In genomic region chr22:42892156-42892555, GRCh38 we compare ENCODE assay signal across 15 cellular contexts. TPM values are rescaled to one million over a fixed set of nuclear protein-coding genes. Genes with fewer than 3 reads are reported as not detected.
DNase-seq lines count a peak whose midpoint lies in the region; ATAC-seq and TF ChIP-seq lines count a peak whose summit lies in the region.
"Had no signal": no experiment of that assay in that cellular context is flagged by ENCODE, and none has a peak within 500 bp of the region (broad histone marks: within the 10 kb centered on the region; RNA-seq: fewer than 3 reads in every experiment).

No MANE protein-coding gene starts in this region.

- peaks cover 4% of the 10 kb centered on the region; the same call in 1 of the 2 replicates for H3K36me3 ChIP-seq in GM23338 (ENCODE audit: insufficient read depth)
- no peaks in the 10 kb centered on the region for H3K36me3 ChIP-seq in colonic mucosa
- H3K36me3 ChIP-seq in lower lobe of right lung: peaks cover 46% of the 10 kb centered on the region
- H3K36me3 ChIP-seq in stomach: peaks cover 23 to 61% (median 47%) of the 10 kb centered on the region in 4 donors

- no peaks in the 10 kb centered on the region for H3K9me3 Mint-ChIP-seq in GM23338
- H3K9me3 Mint-ChIP-seq: T-helper 2 cell treated with Interferon-gamma antibody and Interleukin-4, amounts not matched to agents 5 μg/mL and 100 μg/mL, for 36 hours had no signal

- no peak for TF ChIP-seq POLR2A in stomach (IDR thresholded peaks at IDR 0.05)

- intact Hi-C loops in colonic mucosa (cut with DNase I): no loop called here
- intact Hi-C loops in lower lobe of right lung (cut with DNase I): no loop called here
- intact Hi-C loops in stomach (cut with DNase I; ENCODE audit: low total_unique reads): no loop called here

- peaks cover 16% of the 10 kb centered on the region for H4K20me1 ChIP-seq in GM23338 (replicated peaks; ENCODE audit: insufficient read depth)

- H3K27ac ChIP-seq in GM23338 (ENCODE audit: low read depth) (no peak overlapping the region), colonic mucosa (peak overlapping the region; percentile 4), lower lobe of right lung (peak overlapping the region; percentile 74), stomach (peak overlapping the region; percentile 81 to 93 (median 87))
- H3K27ac ChIP-seq: cardiac muscle cell, parathyroid adenoma had no signal

- H3K4me1 ChIP-seq in GM23338 (ENCODE audit: insufficient read depth): no peaks in the 10 kb centered on the region; the same call in 1 of the 2 replicates
- peaks cover 8% of the 10 kb centered on the region for H3K4me1 ChIP-seq in colonic mucosa
- peaks cover 57% of the 10 kb centered on the region for H3K4me1 ChIP-seq in lower lobe of right lung
- H3K4me1 ChIP-seq in stomach: peaks cover 51 to 96% (median 73%) of the 10 kb centered on the region in 4 donors
- H3K4me1 ChIP-seq: parathyroid adenoma had no signal

- H3K4me2 ChIP-seq in GM23338: no peak overlapping the region

- H3K27me3 ChIP-seq in GM23338 (ENCODE audit: insufficient read depth): no peaks in the 10 kb centered on the region
- no peaks in the 10 kb centered on the region for H3K27me3 ChIP-seq in colonic mucosa
- no peaks in the 10 kb centered on the region for H3K27me3 ChIP-seq in lower lobe of right lung (ENCODE audit: low read depth)
- H3K27me3 ChIP-seq in stomach: no peaks in the 10 kb centered on the region
- H3K27me3 ChIP-seq: cardiac muscle cell had no signal

- no peak overlapping the region for H2AFZ ChIP-seq in GM23338
- H2AFZ ChIP-seq: parathyroid adenoma had no signal

- H3K9ac ChIP-seq in colonic mucosa (ENCODE audit: low read depth in 2 of 2, low read length in 2 of 2): no peak overlapping the region
- H3K9ac ChIP-seq: parathyroid adenoma had no signal

- DNase-seq in GM23338 (ENCODE audit: low spot score) (no peak), colonic mucosa (no peak), lower lobe of right lung (no peak), stomach (no peak), H4 (ENCODE audit: low spot score) (no peak), NCI-H1417 (lab: John Stamatoyannopoulos, UW) (no peak)
- DNase-seq: activated CD4-positive, alpha-beta T cell treated with anti-CD3 and anti-CD28 coated beads for 1 hour; mesendoderm; NCI-H446; stimulated activated CD4-positive, alpha-beta T cell treated with anti-CD3 and anti-CD28 coated beads, Interleukin-12 subunit alpha, Interleukin-12 subunit beta, amount 100 ng/mL, for 4 hours; stimulated activated naive CD8-positive, alpha-beta T cell treated with anti-CD3 and anti-CD28 coated beads, Interleukin-15, Interleukin-2, amounts not matched to agents 100 U/mL and 50 U/mL, for 24 hours had no signal

- no peaks in the 10 kb centered on the region for H3K9me2 ChIP-seq in GM23338 (ENCODE audit: insufficient read depth)

- H3K27me3 Mint-ChIP-seq in GM23338 (ENCODE audit: insufficient read depth, low read depth, poor library complexity): peaks cover 6% of the 10 kb centered on the region

- H3K9me3 ChIP-seq in colonic mucosa (no peaks in the 10 kb centered on the region), lower lobe of right lung (no peaks in the 10 kb centered on the region), stomach (no peaks in the 10 kb centered on the region)

- no peak for TF ChIP-seq CTCF in GM23338 (conservative IDR thresholded peaks at IDR 0.05; ENCODE audit: low read depth in 2 of 2)
- no peak for TF ChIP-seq CTCF in colonic mucosa (IDR thresholded peaks at IDR 0.05)
- no peak for TF ChIP-seq CTCF in lower lobe of right lung (IDR thresholded peaks at IDR 0.05)
- no peak for TF ChIP-seq CTCF in stomach (IDR thresholded peaks at IDR 0.05)

- peaks cover 22% of the 10 kb centered on the region for H3K36me3 Mint-ChIP-seq in GM23338 (ENCODE audit: low read depth)

- ATAC-seq in GM23338 (no peak), lower lobe of right lung (no peak), HG02981 (IDR thresholded peaks at IDR 0.05; ENCODE audit: unreplicated experiment) (no peak)
- ATAC-seq: stimulated activated naive CD8-positive, alpha-beta T cell treated with anti-CD3 and anti-CD28 coated beads, Interleukin-15, Interleukin-2, amounts not matched to agents 100 U/mL and 50 U/mL, for 24 hours had no signal

- peaks cover 21% of the 10 kb centered on the region for H3K4me1 Mint-ChIP-seq in GM23338

- WGBS in stomach, 5 donors: 44 to 59% (median 52%) methylated on average over 9 of the region's 9 CpGs

- TF ChIP-seq EP300 in stomach (IDR thresholded peaks at IDR 0.05): no peak

- peaks cover 12% of the 10 kb centered on the region for H3K79me2 ChIP-seq in GM23338 (replicated peaks; ENCODE audit: insufficient read depth)
- H3K79me2 ChIP-seq: parathyroid adenoma had no signal

- H3K4me3 Mint-ChIP-seq in GM23338: no peak overlapping the region
- H3K4me3 Mint-ChIP-seq: T-helper 2 cell treated with Interferon-gamma antibody and Interleukin-4, amounts not matched to agents 5 μg/mL and 100 μg/mL, for 36 hours had no signal

- H3F3A ChIP-seq in GM23338 (replicated peaks; ENCODE audit: low read depth): no peaks in the 10 kb centered on the region

- peak overlapping the region; percentile 86 for H3K27ac Mint-ChIP-seq in GM23338
- H3K27ac Mint-ChIP-seq: T-helper 2 cell treated with Interferon-gamma antibody and Interleukin-4, amounts not matched to agents 5 μg/mL and 100 μg/mL, for 36 hours had no signal

- H3K4me3 ChIP-seq in GM23338 (no peak overlapping the region), colonic mucosa (no peak overlapping the region), lower lobe of right lung (no peak overlapping the region), stomach (no peak overlapping the region)
- H3K4me3 ChIP-seq: cardiac muscle cell had no signal

TF ChIP-seq in GM23338, 12 proteins besides CTCF, POLR2A, EP300 and RAD21:
- TF ChIP-seq ETS1 (IDR thresholded peaks at IDR 0.05): no peak
- TF ChIP-seq EZH2 (IDR thresholded peaks at IDR 0.05; ENCODE audit: low read depth, unreplicated experiment): no peak
- TF ChIP-seq CREB1 (CRISPR knock-in tag; IDR thresholded peaks at IDR 0.05; ENCODE audit: low read depth): no peak
- TF ChIP-seq JUNB (IDR thresholded peaks at IDR 0.05; ENCODE audit: unreplicated experiment): no peak
- no peak for TF ChIP-seq EZH2phosphoT487 (IDR thresholded peaks at IDR 0.05; ENCODE audit: unreplicated experiment)
- TF ChIP-seq ZNF331 (CRISPR knock-in tag; IDR thresholded peaks at IDR 0.05; ENCODE audit: low read depth): no peak
- no peak for TF ChIP-seq REST (IDR thresholded peaks at IDR 0.05; ENCODE audit: unreplicated experiment)
- TF ChIP-seq STAT1 (IDR thresholded peaks at IDR 0.05; ENCODE audit: unreplicated experiment): no peak
- TF ChIP-seq NANOG (IDR thresholded peaks at IDR 0.05; ENCODE audit: borderline replicate concordance): no peak
- TF ChIP-seq ZNF114 (CRISPR knock-in tag; IDR thresholded peaks at IDR 0.05): no peak
- TF ChIP-seq POLR2AphosphoS5 (IDR thresholded peaks at IDR 0.05; ENCODE audit: low read depth): no peak

RNA-seq across cellular contexts. Expression of gene ARFGAP3, which starts 35.1 kb away (rescaled TPM):
- total RNA-seq in GM23338 (2014; rRNA removed; shearing (Covaris generic)): 17.7 and 19.1 TPM in 2 replicates
- polyA plus RNA-seq in GM23338 (2016; fragmentation: Nextera tagmentation; extraction: Ambion mirVana): 13.0 and 14.8 TPM in 2 replicates
- total RNA-seq in colonic mucosa: 10 to 100 TPM; 29.4 to 47.7 TPM
- 39.9 TPM for total RNA-seq in lower lobe of right lung
- 10 to 100 TPM in 4 of 5 donors, 1 to 10 TPM in 1; 4.6 to 77.5 (median 40.6) TPM for total RNA-seq in stomach
- 10 to 100 TPM; 23.2 to 51.9 (median 39.2) TPM for polyA plus RNA-seq in stomach
- total RNA-seq in H4 (2014; rRNA removed; shearing (Covaris generic)): 39.8 and 46.0 TPM in 2 replicates
